ENCODE assay signal across 24 cellular contexts in the genomic region with DNA sequence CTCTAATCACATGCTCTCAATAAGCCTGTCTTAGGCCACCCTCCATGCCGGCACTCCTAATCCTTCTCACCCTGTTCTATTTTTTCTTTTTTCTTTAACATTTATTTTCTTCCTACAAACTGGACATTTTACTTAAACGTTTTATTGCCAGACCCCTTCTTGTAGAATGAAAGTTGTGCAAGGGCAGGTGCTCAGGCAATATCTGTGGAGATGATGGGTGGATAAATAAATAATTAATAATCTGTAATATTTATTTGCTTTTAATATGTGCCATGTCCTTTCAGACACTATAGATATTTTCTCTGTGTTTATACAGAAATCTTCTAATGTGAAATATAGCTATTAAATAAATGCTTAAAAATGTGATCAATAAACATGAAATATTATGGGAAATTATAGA.
"Had no signal": no experiment of that assay in that cellular context is flagged by ENCODE, and none has a peak within 500 bp of the region (broad histone marks: within the 10 kb centered on the region; RNA-seq: fewer than 3 reads in every experiment).

No MANE protein-coding gene starts in this region.

- DNase-seq: colonic mucosa; cortex of kidney; effector CD8-positive, alpha-beta T cell; effector memory CD8-positive, alpha-beta T cell; endodermal cell; erythroblast; esophagus squamous epithelium; foreskin fibroblast; foreskin melanocyte; gastrocnemius medialis; glutamatergic neuron; head of caudate nucleus; heart right ventricle; hippocampal formation; left cardiac atrium; left lung; left ventricle myocardium superior; lower lobe of right lung; mesenchymal stem cell; mucosa of descending colon; naive B cell; naive thymus-derived CD8-positive, alpha-beta T cell had no signal

- H3K27me3 ChIP-seq: colonic mucosa, esophagus squamous epithelium, gastrocnemius medialis, heart right ventricle, left lung had no signal

- H3K36me3 ChIP-seq: colonic mucosa, esophagus squamous epithelium, gastrocnemius medialis, heart right ventricle, left lung, lower lobe of right lung had no signal

- H3K4me1 ChIP-seq: colonic mucosa, esophagus squamous epithelium, gastrocnemius medialis, heart right ventricle, left lung, lower lobe of right lung had no signal

- H3K4me3 ChIP-seq: colonic mucosa, esophagus squamous epithelium, gastrocnemius medialis, heart right ventricle, left lung, lower lobe of right lung, mucosa of descending colon had no signal

- ATAC-seq: effector memory CD8-positive, alpha-beta T cell; esophagus mucosa; gastrocnemius medialis; heart right ventricle; left cardiac atrium; left lung; left ventricle myocardium superior; lower lobe of right lung; mucosa of descending colon; naive thymus-derived CD8-positive, alpha-beta T cell had no signal

- H3K27ac ChIP-seq: colonic mucosa, epithelial cell of prostate, esophagus squamous epithelium, gastrocnemius medialis, heart right ventricle, left lung, lower lobe of right lung had no signal
